2 cellular contexts compared by ENCODE assay signal in the genomic region with DNA sequence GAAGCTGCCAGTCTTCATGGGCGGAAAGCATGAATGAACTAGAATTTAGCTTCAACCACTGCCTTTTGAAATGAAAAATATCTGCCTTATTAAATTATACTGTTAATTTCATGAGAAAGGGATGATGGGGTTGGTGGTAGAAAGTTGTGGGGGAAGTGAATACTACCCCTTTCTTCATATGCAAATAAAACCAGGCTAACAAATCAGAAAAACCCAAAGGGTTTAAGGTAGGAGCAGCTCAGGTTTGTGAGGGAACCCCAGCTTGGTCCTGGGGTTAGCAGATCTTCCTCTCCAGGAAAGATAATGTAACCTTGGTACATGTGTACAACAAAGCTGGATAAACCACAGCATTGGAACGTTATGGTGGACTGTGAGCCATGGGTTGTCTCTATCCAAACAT.
TF ChIP-seq lines count a peak whose summit lies in the region.

No MANE protein-coding gene starts in this region.

TF ChIP-seq in HepG2, 621 proteins besides CTCF, POLR2A, EP300 and RAD21:
- TF ChIP-seq KDM1A (CRISPR knock-in tag; IDR thresholded peaks at IDR 0.05) = no peak

TF ChIP-seq in SK-N-SH treated with all-trans-retinoic acid at 6 μM for 48 hours, 23 proteins besides CTCF, POLR2A, EP300 and RAD21:
- TF ChIP-seq ZC3H10 (CRISPR knock-in tag; IDR thresholded peaks at IDR 0.05) = no peak
- TF ChIP-seq ZNF70 (CRISPR knock-in tag; IDR thresholded peaks at IDR 0.05) = no peak
- no peak for TF ChIP-seq ARNTL (CRISPR knock-in tag; IDR thresholded peaks at IDR 0.05; ENCODE audit: borderline replicate concordance, low read depth)
- TF ChIP-seq ZFP3 (CRISPR knock-in tag; IDR thresholded peaks at IDR 0.05) = no peak
- TF ChIP-seq ESRRG (CRISPR knock-in tag; IDR thresholded peaks at IDR 0.05) = no peak
- no peak for TF ChIP-seq OSR1 (CRISPR knock-in tag; IDR thresholded peaks at IDR 0.05)
- TF ChIP-seq, protein P1, sequence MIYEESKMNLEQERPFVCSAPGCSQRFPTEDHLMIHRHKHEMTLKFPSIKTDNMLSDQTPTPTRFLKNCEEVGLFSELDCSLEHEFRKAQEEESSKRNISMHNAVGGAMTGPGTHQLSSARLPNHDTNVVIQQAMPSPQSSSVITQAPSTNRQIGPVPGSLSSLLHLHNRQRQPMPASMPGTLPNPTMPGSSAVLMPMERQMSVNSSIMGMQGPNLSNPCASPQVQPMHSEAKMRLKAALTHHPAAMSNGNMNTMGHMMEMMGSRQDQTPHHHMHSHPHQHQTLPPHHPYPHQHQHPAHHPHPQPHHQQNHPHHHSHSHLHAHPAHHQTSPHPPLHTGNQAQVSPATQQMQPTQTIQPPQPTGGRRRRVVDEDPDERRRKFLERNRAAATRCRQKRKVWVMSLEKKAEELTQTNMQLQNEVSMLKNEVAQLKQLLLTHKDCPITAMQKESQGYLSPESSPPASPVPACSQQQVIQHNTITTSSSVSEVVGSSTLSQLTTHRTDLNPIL (CRISPR knock-in tag; IDR thresholded peaks at IDR 0.05; ENCODE audit: low read depth) = no peak
- TF ChIP-seq ZNF565 (CRISPR knock-in tag; conservative IDR thresholded peaks at IDR 0.05; ENCODE audit: low read depth) = no peak
- no peak for TF ChIP-seq BACH2 (CRISPR knock-in tag; IDR thresholded peaks at IDR 0.05; ENCODE audit: borderline replicate concordance)
- TF ChIP-seq ZFP30 (CRISPR knock-in tag; IDR thresholded peaks at IDR 0.05) = no peak
- no peak for TF ChIP-seq RARB (CRISPR knock-in tag; IDR thresholded peaks at IDR 0.05)
- TF ChIP-seq, protein P2, sequence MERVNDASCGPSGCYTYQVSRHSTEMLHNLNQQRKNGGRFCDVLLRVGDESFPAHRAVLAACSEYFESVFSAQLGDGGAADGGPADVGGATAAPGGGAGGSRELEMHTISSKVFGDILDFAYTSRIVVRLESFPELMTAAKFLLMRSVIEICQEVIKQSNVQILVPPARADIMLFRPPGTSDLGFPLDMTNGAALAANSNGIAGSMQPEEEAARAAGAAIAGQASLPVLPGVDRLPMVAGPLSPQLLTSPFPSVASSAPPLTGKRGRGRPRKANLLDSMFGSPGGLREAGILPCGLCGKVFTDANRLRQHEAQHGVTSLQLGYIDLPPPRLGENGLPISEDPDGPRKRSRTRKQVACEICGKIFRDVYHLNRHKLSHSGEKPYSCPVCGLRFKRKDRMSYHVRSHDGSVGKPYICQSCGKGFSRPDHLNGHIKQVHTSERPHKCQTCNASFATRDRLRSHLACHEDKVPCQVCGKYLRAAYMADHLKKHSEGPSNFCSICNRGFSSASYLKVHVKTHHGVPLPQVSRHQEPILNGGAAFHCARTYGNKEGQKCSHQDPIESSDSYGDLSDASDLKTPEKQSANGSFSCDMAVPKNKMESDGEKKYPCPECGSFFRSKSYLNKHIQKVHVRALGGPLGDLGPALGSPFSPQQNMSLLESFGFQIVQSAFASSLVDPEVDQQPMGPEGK (CRISPR knock-in tag; IDR thresholded peaks at IDR 0.05; ENCODE audit: borderline replicate concordance) = no peak
- no peak for TF ChIP-seq GLIS3 (CRISPR knock-in tag; IDR thresholded peaks at IDR 0.05)
- no peak for TF ChIP-seq CSDC2 (CRISPR knock-in tag; IDR thresholded peaks at IDR 0.05)
- TF ChIP-seq ZNF8 (CRISPR knock-in tag; IDR thresholded peaks at IDR 0.05) = no peak
